ENCODE assay signal across 21 cellular contexts in the genomic region with DNA sequence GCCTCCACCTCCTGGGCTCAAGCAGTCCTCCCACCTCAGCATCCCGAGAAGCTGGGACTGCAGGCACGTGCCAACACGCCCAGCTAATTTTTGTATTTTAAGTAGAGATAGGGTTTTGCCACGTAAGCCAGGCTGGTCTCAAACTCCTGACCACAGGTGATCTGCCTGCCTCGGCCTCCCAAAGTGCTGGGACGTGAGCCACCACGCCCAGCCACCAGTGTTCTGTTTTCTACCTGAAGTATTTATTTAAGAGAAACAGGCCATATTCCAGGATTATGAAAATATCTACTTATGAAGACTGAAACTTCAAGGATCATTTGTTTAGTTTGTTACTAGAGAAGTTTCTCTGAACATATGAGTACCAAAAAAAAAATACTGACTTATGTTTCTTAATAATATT. TPM values are rescaled to one million over a fixed set of nuclear protein-coding genes. Genes with fewer than 3 reads are reported as not detected.
DNase-seq lines count a peak whose midpoint lies in the region; ATAC-seq and TF ChIP-seq lines count a peak whose summit lies in the region.
"Had no signal": no experiment of that assay in that cellular context is flagged by ENCODE, and none has a peak within 500 bp of the region (broad histone marks: within the 10 kb centered on the region; RNA-seq: fewer than 3 reads in every experiment).

No MANE protein-coding gene starts in this region.

- H3K36me3 ChIP-seq in mammary epithelial cell (ENCODE audit: insufficient read depth, low read length) (peaks cover 22% of the 10 kb centered on the region), trophoblast cell (ENCODE audit: control insufficient read depth in 1 of 2, insufficient read depth in 2 of 2, low read length in 2 of 2) (peaks cover 27 to 35% of the 10 kb centered on the region in 2 experiments)

- intact Hi-C loops in mammary epithelial cell (cut with micrococcal nuclease), result no loop called here

- peak overlapping the region; percentile 7 for H3K4me2 ChIP-seq in mammary epithelial cell (ENCODE audit: insufficient read depth, low read depth, low read length)
- no peak overlapping the region for H3K4me2 ChIP-seq in trophoblast cell (ENCODE audit: low read length)
- H3K4me2 ChIP-seq: A549; BLaER1 treated with 17β-estradiol and CSF1 and Interleukin-3, amounts not matched to agents 10 nM and 100 nM; GM23338 had no signal

- ATAC-seq in T-helper 17 cell (no peak), foreskin keratinocyte (peak; percentile 40), HG03095 (IDR thresholded peaks at IDR 0.05; ENCODE audit: unreplicated experiment) (no peak)
- ATAC-seq: A549, GM23338, HCT116 had no signal

- no peaks in the 10 kb centered on the region for H3K79me1 ChIP-seq in trophoblast cell (ENCODE audit: low read length)

- H3K9ac ChIP-seq in mammary epithelial cell (ENCODE audit: insufficient read depth, low read length), result no peak overlapping the region
- no peak overlapping the region for H3K9ac ChIP-seq in trophoblast cell (ENCODE audit: low read length)
- H3K9ac ChIP-seq: BLaER1 treated with 17β-estradiol and CSF1 and Interleukin-3, amounts not matched to agents 10 nM and 100 nM had no signal

- H3K27ac ChIP-seq in mammary epithelial cell (ENCODE audit: insufficient read depth, low read depth, low read length) (no peak overlapping the region), foreskin keratinocyte (no peak overlapping the region), trophoblast cell (ENCODE audit: low read depth, low read length) (no peak overlapping the region)
- H3K27ac ChIP-seq: A549; BLaER1 treated with 17β-estradiol and CSF1 and Interleukin-3, amounts not matched to agents 10 nM and 100 nM had no signal

- no peak overlapping the region for H4K12ac ChIP-seq in trophoblast cell (ENCODE audit: low read depth, low read length)

- in situ Hi-C loops in mammary epithelial cell (cut with MboI; ENCODE audit: low sequenced_read_pairs in 2 of 2), result no loop called here

- H3K4me1 Mint-ChIP-seq in T-helper 17 cell, result peaks cover 3% of the 10 kb centered on the region
- H3K4me1 Mint-ChIP-seq: CD14-positive monocyte, GM23338, H9 had no signal

- no peak overlapping the region for H3K4me3 Mint-ChIP-seq in T-helper 17 cell
- H3K4me3 Mint-ChIP-seq: CD14-positive monocyte; CD4-positive, alpha-beta memory T cell; GM23338; H9 had no signal

- H3K14ac ChIP-seq in trophoblast cell (ENCODE audit: low read length), result no peak overlapping the region

- peak overlapping the region; percentile 30 for H3K18ac ChIP-seq in trophoblast cell (ENCODE audit: low read length)

- no peak for DNase-seq in T-helper 17 cell
- no peak for DNase-seq in mammary epithelial cell
- peak in 1 of 2 donors; percentile 30 for DNase-seq in foreskin keratinocyte
- no peak for DNase-seq in trophoblast cell
- DNase-seq in COLO668 (lab: John Stamatoyannopoulos, UW; ENCODE audit: unreplicated experiment), result no peak
- DNase-seq in putamen (ENCODE audit: low spot score), result no peak
- DNase-seq: 8988T; ACHN; AML-193; BE2C; Caco-2; CD4-positive, alpha-beta memory T cell; DMS153; DND-41; H9 had no signal

- dilution Hi-C loops in mammary epithelial cell (cut with HindIII; ENCODE audit: low sequenced_read_pairs), result no loop called here

- H3K36me3 Mint-ChIP-seq in T-helper 17 cell (ENCODE audit: low read depth), result peaks cover 3% of the 10 kb centered on the region

- no peak overlapping the region for H2BK120ac ChIP-seq in trophoblast cell (ENCODE audit: insufficient read depth, low read length, poor library complexity)

- H4K20me1 ChIP-seq in mammary epithelial cell (ENCODE audit: insufficient read depth, low read length), result no peaks in the 10 kb centered on the region

- H2BK12ac ChIP-seq in trophoblast cell (ENCODE audit: low read length), result no peak overlapping the region

- H3K27me3 ChIP-seq in mammary epithelial cell (ENCODE audit: insufficient read depth, low read length) (no peaks in the 10 kb centered on the region), foreskin keratinocyte (no peaks in the 10 kb centered on the region), trophoblast cell (ENCODE audit: insufficient read depth, low read length) (no peaks in the 10 kb centered on the region)
- H3K27me3 ChIP-seq: BE2C; BLaER1 treated with 17β-estradiol and CSF1 and Interleukin-3, amounts not matched to agents 10 nM and 100 nM had no signal

- H3K79me2 ChIP-seq in mammary epithelial cell (ENCODE audit: insufficient read depth, low read length) (peaks cover 15% of the 10 kb centered on the region), trophoblast cell (ENCODE audit: control insufficient read depth, insufficient read depth, low read length, poor library complexity) (no peaks in the 10 kb centered on the region)

- H2BK5ac ChIP-seq in trophoblast cell (ENCODE audit: low read depth, low read length, poor library complexity), result no peak overlapping the region

- H3K4me1 ChIP-seq in mammary epithelial cell (ENCODE audit: insufficient read depth, low read length), result no peaks in the 10 kb centered on the region
- no peaks in the 10 kb centered on the region for H3K4me1 ChIP-seq in foreskin keratinocyte
- H3K4me1 ChIP-seq in trophoblast cell (ENCODE audit: control insufficient read depth in 1 of 2, insufficient read depth in 2 of 2, low read length in 2 of 2), result peaks cover 1 to 4% of the 10 kb centered on the region in 2 experiments
- H3K4me1 ChIP-seq: A549; BE2C; BLaER1 treated with 17β-estradiol and CSF1 and Interleukin-3, amounts not matched to agents 10 nM and 100 nM; Caco-2 had no signal

- no peak overlapping the region for H3K4ac ChIP-seq in trophoblast cell (ENCODE audit: low read depth, low read length)

- CTCF ChIA-PET in mammary epithelial cell (lab: Charles Lee; ENCODE audit: low non-redundant PET), result no interaction called here

- no peaks in the 10 kb centered on the region for H3K27me3 Mint-ChIP-seq in T-helper 17 cell
- H3K27me3 Mint-ChIP-seq: CD4-positive, alpha-beta memory T cell had no signal

- TF ChIP-seq CTCF in mammary epithelial cell (conservative IDR thresholded peaks at IDR 0.05 in 1 of 2, IDR thresholded peaks at IDR 0.05 in 1 of 2; ENCODE audit: extremely low read depth in 1 of 2, insufficient read depth in 1 of 2, low read depth in 1 of 2, low read length in 2 of 2) (no peak), foreskin keratinocyte (conservative IDR thresholded peaks at IDR 0.05) (no peak)

- H2AFZ ChIP-seq in mammary epithelial cell (ENCODE audit: low read depth, low read length) (no peak overlapping the region), trophoblast cell (ENCODE audit: insufficient read depth, low read length, poor library complexity) (no peak overlapping the region)
- H2AFZ ChIP-seq: GM23338 had no signal

- no peak overlapping the region for H2AK5ac ChIP-seq in trophoblast cell (ENCODE audit: low read length)

- no TSS peak for BruUV-seq in mammary epithelial cell (replicated peaks; lab: Mats Ljungman, UMichigan)

- 59% methylated on average over 6 of the region's 7 CpGs for WGBS in mammary epithelial cell (ENCODE audit: low coverage, missing lambda C conversion rate)
- no CpG with 5 or more reads among the region's 7 CpGs for WGBS in trophoblast cell (ENCODE audit: extremely low coverage, insufficient coverage, insufficient read length)

- H3K4me3 ChIP-seq in mammary epithelial cell (replicated peaks in 1 of 3; ENCODE audit: insufficient read depth in 1 of 3, low read depth in 2 of 3, low read length in 3 of 3), result no peak overlapping the region
- H3K4me3 ChIP-seq in trophoblast cell (ENCODE audit: low read depth, low read length), result no peak overlapping the region
- H3K4me3 ChIP-seq: A549; BLaER1 treated with 17β-estradiol and CSF1 and Interleukin-3, amounts not matched to agents 10 nM and 100 nM; GM23338 had no signal

- no peak overlapping the region for H4K8ac ChIP-seq in trophoblast cell (ENCODE audit: low read depth, low read length)

- no peak overlapping the region for H4K91ac ChIP-seq in trophoblast cell (ENCODE audit: low read depth, low read length)

- H3K27ac Mint-ChIP-seq in T-helper 17 cell, result peak overlapping the region; percentile 72
- H3K27ac Mint-ChIP-seq: CD14-positive monocyte; CD4-positive, alpha-beta memory T cell; GM23338; H9 had no signal

- H3K23ac ChIP-seq in trophoblast cell (ENCODE audit: low read length), result no peak overlapping the region

- H3K9me3 ChIP-seq in T-helper 17 cell (ENCODE audit: control insufficient read depth, low read length, poor library complexity, severe bottlenecking) (no peaks in the 10 kb centered on the region), mammary epithelial cell (replicated peaks; ENCODE audit: insufficient read depth, low read length) (no peaks in the 10 kb centered on the region), trophoblast cell (ENCODE audit: insufficient read depth, low read depth, low read length) (no peaks in the 10 kb centered on the region)
- H3K9me3 ChIP-seq: A549; BE2C; BLaER1 treated with 17β-estradiol and CSF1 and Interleukin-3, amounts not matched to agents 10 nM and 100 nM; Caco-2 had no signal

RNA-seq across cellular contexts. Expression of a gene that starts 10.3 kb away (rescaled TPM):
- total RNA-seq in T-helper 17 cell (10 to 100 TPM; 14.6 to 17.1 TPM), mammary epithelial cell (10 to 100 TPM; 58.7 to 64.9 TPM), foreskin keratinocyte (39.6 and 42.5 TPM in 2 replicates)
- polyA plus RNA-seq in mammary epithelial cell (46.4 TPM), foreskin keratinocyte (10.8 and 13.3 TPM in 2 replicates)
- polyA minus RNA-seq in mammary epithelial cell, result 38.3 TPM
- polyA plus RNA-seq in trophoblast cell (2013), result 20.7 and 21.6 TPM in 2 replicates

RNA-seq across cellular contexts. Expression of a gene that starts 10.4 kb away (rescaled TPM):
- total RNA-seq in T-helper 17 cell, result 10 to 100 TPM; 43.0 to 45.6 TPM
- total RNA-seq in mammary epithelial cell, result 10 to 100 TPM; 32.0 to 42.5 TPM
- 29.6 TPM for polyA plus RNA-seq in mammary epithelial cell
- polyA minus RNA-seq in mammary epithelial cell, result 11.9 TPM
- 32.3 and 35.8 TPM in 2 replicates for total RNA-seq in foreskin keratinocyte
- polyA plus RNA-seq in foreskin keratinocyte, result 30.1 and 33.5 TPM in 2 replicates
- polyA plus RNA-seq in trophoblast cell (2013), result 29.6 and 30.3 TPM in 2 replicates

RNA-seq across cellular contexts. Expression of a gene that starts 27.0 kb away (rescaled TPM):
- 1 to 10 TPM; 5.1 to 6.0 TPM for total RNA-seq in T-helper 17 cell
- 10 to 100 TPM in 1 of 2 donors, 1 to 10 TPM in 1; 8.8 to 19.2 TPM for total RNA-seq in mammary epithelial cell
- 9.7 TPM for polyA plus RNA-seq in mammary epithelial cell
- 34.8 TPM for polyA minus RNA-seq in mammary epithelial cell
- total RNA-seq in foreskin keratinocyte, result 8.4 and 8.8 TPM in 2 replicates
- 4.6 TPM in 2 replicates for polyA plus RNA-seq in foreskin keratinocyte
- polyA plus RNA-seq in trophoblast cell (2013), result 7.2 and 7.3 TPM in 2 replicates

RNA-seq across cellular contexts. Expression of a gene that starts 42.0 kb away (rescaled TPM):
- total RNA-seq in T-helper 17 cell (10 to 100 TPM; 22.7 to 26.0 TPM), mammary epithelial cell (10 to 100 TPM; 19.5 to 25.8 TPM), foreskin keratinocyte (20.6 and 22.7 TPM in 2 replicates)
- polyA plus RNA-seq in mammary epithelial cell (21.6 TPM), foreskin keratinocyte (11.0 and 12.7 TPM in 2 replicates)
- polyA minus RNA-seq in mammary epithelial cell, result 16.5 TPM
- 16.2 and 16.7 TPM in 2 replicates for polyA plus RNA-seq in trophoblast cell (2013)

RNA-seq across cellular contexts. Expression of a gene that starts 59.6 kb away (rescaled TPM):
- total RNA-seq in T-helper 17 cell, result 100 to 1,000 TPM in 1 of 2 donors, 10 to 100 TPM in 1; 91.8 to 102 TPM
- 100 to 1,000 TPM; 276 to 316 TPM for total RNA-seq in mammary epithelial cell
- polyA plus RNA-seq in mammary epithelial cell, result 136 TPM
- polyA minus RNA-seq in mammary epithelial cell, result 83.8 TPM
- total RNA-seq in foreskin keratinocyte, result 220 and 242 TPM in 2 replicates
- 119 and 122 TPM in 2 replicates for polyA plus RNA-seq in foreskin keratinocyte
- polyA plus RNA-seq in trophoblast cell (2013), result 269 and 271 TPM in 2 replicates
